In the genomic region with DNA sequence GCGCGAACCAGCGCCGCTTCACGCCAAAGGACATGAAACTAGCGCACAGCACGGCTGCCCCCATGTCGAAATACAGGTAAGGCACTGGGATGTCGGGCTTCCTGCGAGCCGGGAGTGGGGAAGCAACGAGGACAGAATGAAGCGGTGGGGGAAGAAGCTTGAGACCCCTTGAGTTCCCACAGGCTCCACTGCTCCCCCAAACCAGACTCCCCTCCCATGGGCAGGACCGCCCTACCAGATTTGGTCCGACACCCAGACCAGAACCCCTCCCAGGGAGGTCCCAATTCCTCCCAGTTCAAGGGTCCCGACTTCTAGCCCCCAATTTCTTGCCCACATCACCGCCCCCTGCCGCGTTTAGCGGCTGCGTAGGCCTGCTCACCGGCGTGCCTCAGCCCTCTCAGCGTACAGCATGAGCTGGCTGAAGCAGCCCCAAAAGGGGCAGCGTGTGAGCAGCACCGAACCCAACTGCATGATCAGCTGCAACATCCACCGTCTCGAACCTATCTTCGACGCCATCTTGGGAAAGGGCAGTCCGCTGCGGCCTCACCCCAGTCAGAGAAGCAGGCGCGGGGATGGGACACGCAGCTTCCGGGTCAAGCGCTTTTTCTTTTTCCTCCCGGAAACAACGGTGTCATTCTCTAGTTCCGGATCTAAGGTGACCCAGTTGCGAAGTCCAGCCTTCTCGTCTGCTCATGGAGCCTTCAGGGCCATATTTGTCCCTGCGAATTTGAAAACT, we compare ENCODE assay signal across 8 cellular contexts. TPM values are rescaled to one million over a fixed set of nuclear protein-coding genes. Genes with fewer than 3 reads are reported as not detected.
DNase-seq lines count a peak whose midpoint lies in the region; ATAC-seq and TF ChIP-seq lines count a peak whose summit lies in the region.

A gene (minus strand): TSS at position 527 of the 736 bp plus-strand sequence. CDS start 11 bp downstream, at position 516.

- H3K4me3 ChIP-seq in RWPE2 (ENCODE audit: severe bottlenecking): peak within 1 kb of the TSS; percentile 88

- ATAC-seq in GM21723 (IDR thresholded peaks at IDR 0.05; ENCODE audit: unreplicated experiment): peak; percentile 67
- ATAC-seq in RWPE2 (ENCODE audit: low read depth): peak; percentile 86
- ATAC-seq in naive thymus-derived CD8-positive, alpha-beta T cell: peak; percentile 99 to 100
- ATAC-seq in stimulated activated naive B cell treated with anti-CD40 and anti-IgM and Interleukin-4, amounts not matched to agents 10 μg/mL and 1 μg/mL and 100 μg/mL, for 72 hours (replicated peaks): peak; percentile 98

- TF ChIP-seq CTCF in RWPE2 (IDR thresholded peaks at IDR 0.05; ENCODE audit: poor library complexity, severe bottlenecking): no peak

- POLR2A ChIA-PET in naive thymus-derived CD8-positive, alpha-beta T cell (lab: Charles Lee): interaction anchor here (0.9 to 1.2 kb wide), 6 partner anchors 9 to 647 kb away, joined by 3 to 8 read pairs (median 3); a partner anchor contains a TSS

- no peaks in the 10 kb centered on the region for H3K4me1 ChIP-seq in RWPE2 (ENCODE audit: insufficient read depth, poor library complexity, severe bottlenecking)

- no peaks in the 10 kb centered on the region for H3K9me3 ChIP-seq in RWPE2 (ENCODE audit: severe bottlenecking)

- peak within 1 kb of the TSS; percentile 51 for H3K27ac ChIP-seq in RWPE2 (ENCODE audit: poor library complexity, severe bottlenecking)

- peaks cover 11% of the 10 kb centered on the region for H3K4me1 Mint-ChIP-seq in activated T-helper 2 cell treated with anti-CD3 and anti-CD28 coated beads, Interferon-gamma antibody, Interleukin-2, Interleukin-4, amounts not matched to agents 10 μg/mL and 5 μg/mL and 100 μg/mL, durations not matched to agents 14 hours and 24 hours and 36 hours (ENCODE audit: low read depth)
- H3K4me1 Mint-ChIP-seq in naive thymus-derived CD8-positive, alpha-beta T cell: peaks cover 9 to 20% (median 17%) of the 10 kb centered on the region in 4 donors
- H3K4me1 Mint-ChIP-seq in stimulated activated naive B cell treated with anti-CD40 and anti-IgM and Interleukin-4, amounts not matched to agents 10 μg/mL and 1 μg/mL and 100 μg/mL, for 72 hours: peaks cover 15 to 29% of the 10 kb centered on the region in 2 donors

- H3K27ac Mint-ChIP-seq in activated T-helper 2 cell treated with anti-CD3 and anti-CD28 coated beads, Interferon-gamma antibody, Interleukin-2, Interleukin-4, amounts not matched to agents 10 μg/mL and 5 μg/mL and 100 μg/mL, durations not matched to agents 14 hours and 24 hours and 36 hours: peak within 1 kb of the TSS; percentile 93
- H3K27ac Mint-ChIP-seq in naive thymus-derived CD8-positive, alpha-beta T cell: peak within 1 kb of the TSS; percentile 87 to 99 (median 96)
- H3K27ac Mint-ChIP-seq in stimulated activated naive B cell treated with anti-CD40 and anti-IgM and Interleukin-4, amounts not matched to agents 10 μg/mL and 1 μg/mL and 100 μg/mL, for 72 hours: peak within 1 kb of the TSS; percentile 99

- H3K4me3 Mint-ChIP-seq in activated T-helper 2 cell treated with anti-CD3 and anti-CD28 coated beads, Interferon-gamma antibody, Interleukin-2, Interleukin-4, amounts not matched to agents 10 μg/mL and 5 μg/mL and 100 μg/mL, durations not matched to agents 14 hours and 24 hours and 36 hours (ENCODE audit: low read depth): peak within 1 kb of the TSS; percentile 98
- peak within 1 kb of the TSS; percentile 94 to 100 (median 99) for H3K4me3 Mint-ChIP-seq in naive thymus-derived CD8-positive, alpha-beta T cell
- peak within 1 kb of the TSS; percentile 96 to 100 for H3K4me3 Mint-ChIP-seq in stimulated activated naive B cell treated with anti-CD40 and anti-IgM and Interleukin-4, amounts not matched to agents 10 μg/mL and 1 μg/mL and 100 μg/mL, for 72 hours

- peaks cover 12% of the 10 kb centered on the region for H3K36me3 ChIP-seq in RWPE2 (ENCODE audit: low read depth)

- no peaks in the 10 kb centered on the region for H3K27me3 ChIP-seq in RWPE2 (ENCODE audit: insufficient read depth, poor library complexity, severe bottlenecking)

- H3K9me3 Mint-ChIP-seq in activated T-helper 2 cell treated with anti-CD3 and anti-CD28 coated beads, Interferon-gamma antibody, Interleukin-2, Interleukin-4, amounts not matched to agents 10 μg/mL and 5 μg/mL and 100 μg/mL, durations not matched to agents 14 hours and 24 hours and 36 hours: no peaks in the 10 kb centered on the region
- H3K9me3 Mint-ChIP-seq in naive thymus-derived CD8-positive, alpha-beta T cell: no peaks in the 10 kb centered on the region
- H3K9me3 Mint-ChIP-seq in stimulated activated naive B cell treated with anti-CD40 and anti-IgM and Interleukin-4, amounts not matched to agents 10 μg/mL and 1 μg/mL and 100 μg/mL, for 72 hours: no peaks in the 10 kb centered on the region

- peaks cover 13% of the 10 kb centered on the region for H3K36me3 Mint-ChIP-seq in activated T-helper 2 cell treated with anti-CD3 and anti-CD28 coated beads, Interferon-gamma antibody, Interleukin-2, Interleukin-4, amounts not matched to agents 10 μg/mL and 5 μg/mL and 100 μg/mL, durations not matched to agents 14 hours and 24 hours and 36 hours (ENCODE audit: low read depth)
- peaks cover 0 to 17% (median 10%) of the 10 kb centered on the region in 3 donors for H3K36me3 Mint-ChIP-seq in naive thymus-derived CD8-positive, alpha-beta T cell
- peaks cover 17% of the 10 kb centered on the region in 2 donors for H3K36me3 Mint-ChIP-seq in stimulated activated naive B cell treated with anti-CD40 and anti-IgM and Interleukin-4, amounts not matched to agents 10 μg/mL and 1 μg/mL and 100 μg/mL, for 72 hours

- intact Hi-C loops in activated T-helper 2 cell treated with anti-CD3 and anti-CD28 coated beads, Interferon-gamma antibody, Interleukin-2, Interleukin-4, amounts not matched to agents 10 μg/mL and 5 μg/mL and 100 μg/mL, durations not matched to agents 14 hours and 24 hours and 36 hours (cut with micrococcal nuclease): loop anchor here (1.0 kb wide), 1 partner anchor 8 kb away; no protein-coding TSS in a partner anchor

- peak; percentile 86 for DNase-seq in DMS153 (lab: John Stamatoyannopoulos, UW)
- peak; percentile 90 for DNase-seq in LHCN-M2 (ENCODE audit: low read depth)
- peak; percentile 92 for DNase-seq in RWPE2 (ENCODE audit: low spot score)
- DNase-seq in activated T-helper 2 cell treated with anti-CD3 and anti-CD28 coated beads, Interferon-gamma antibody, Interleukin-2, Interleukin-4, amounts not matched to agents 10 μg/mL and 5 μg/mL and 100 μg/mL, durations not matched to agents 14 hours and 24 hours and 36 hours (ENCODE audit: low spot score): peak; percentile 82
- peak; percentile 95 for DNase-seq in fibroblast of peridontal ligament (ENCODE audit: extremely low read depth)
- DNase-seq in naive thymus-derived CD8-positive, alpha-beta T cell: peak; percentile 76 to 94 (median 86)
- DNase-seq in stimulated activated naive B cell treated with anti-CD40 and anti-IgM and Interleukin-4, amounts not matched to agents 10 μg/mL and 1 μg/mL and 100 μg/mL, for 72 hours: peak; percentile 85

- no peaks in the 10 kb centered on the region for H3K27me3 Mint-ChIP-seq in activated T-helper 2 cell treated with anti-CD3 and anti-CD28 coated beads, Interferon-gamma antibody, Interleukin-2, Interleukin-4, amounts not matched to agents 10 μg/mL and 5 μg/mL and 100 μg/mL, durations not matched to agents 14 hours and 24 hours and 36 hours (ENCODE audit: low read depth)
- no peaks in the 10 kb centered on the region for H3K27me3 Mint-ChIP-seq in naive thymus-derived CD8-positive, alpha-beta T cell
- no peaks in the 10 kb centered on the region for H3K27me3 Mint-ChIP-seq in stimulated activated naive B cell treated with anti-CD40 and anti-IgM and Interleukin-4, amounts not matched to agents 10 μg/mL and 1 μg/mL and 100 μg/mL, for 72 hours

RNA-seq across cellular contexts. Expression of the gene that starts here (rescaled TPM):
- total RNA-seq in LHCN-M2 (2014; rRNA removed): 38.1 and 44.7 TPM in 2 replicates
- 26.8 TPM for polyA plus RNA-seq in LHCN-M2 (2012)
- total RNA-seq in activated T-helper 2 cell treated with anti-CD3 and anti-CD28 coated beads, Interferon-gamma antibody, Interleukin-2, Interleukin-4, amounts not matched to agents 10 μg/mL and 5 μg/mL and 100 μg/mL, durations not matched to agents 14 hours and 24 hours and 36 hours: 29.5 and 29.9 TPM in 2 replicates
- total RNA-seq in naive thymus-derived CD8-positive, alpha-beta T cell: 10 to 100 TPM; 26.8 to 27.6 TPM
- polyA plus RNA-seq in naive thymus-derived CD8-positive, alpha-beta T cell: 10 to 100 TPM; 23.6 to 28.8 (median 27.1) TPM

Comparison
In these comparisons a context has a peak if more than half of its experiments do, and no peak if none do; other contexts are left out.
1. Peak in every context shown above with its lines: DNase-seq, ATAC-seq, H3K4me3 ChIP-seq and H3K27ac ChIP-seq.